9 cellular contexts compared by ENCODE assay signal in the genomic region with DNA sequence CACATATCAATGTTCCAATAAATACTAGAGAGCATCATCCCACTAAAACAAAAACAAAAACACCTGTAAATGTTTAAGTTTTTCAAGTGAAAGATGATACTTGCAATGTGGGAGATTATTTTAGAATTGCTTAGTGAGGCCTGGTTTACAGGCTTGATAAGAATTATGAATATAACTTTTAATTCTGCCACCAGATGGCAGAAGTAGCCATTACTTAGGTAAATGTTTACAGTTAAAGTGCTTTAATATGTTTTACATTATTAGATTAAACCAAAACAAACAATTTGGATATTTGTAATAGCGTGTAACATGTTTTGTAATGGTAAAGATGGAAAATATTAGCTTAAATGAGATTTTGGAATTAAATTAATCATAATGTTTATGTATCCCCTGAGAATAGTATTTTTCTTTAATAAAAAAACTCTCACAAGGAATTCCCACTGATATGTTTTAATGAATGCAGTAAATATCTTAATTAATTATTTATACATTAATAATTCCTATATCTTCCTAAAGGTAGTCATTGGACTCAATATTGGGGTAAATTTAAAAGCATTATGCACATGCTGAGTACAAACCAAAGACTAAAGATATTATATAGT.
DNase-seq lines count a peak whose midpoint lies in the region; ATAC-seq and TF ChIP-seq lines count a peak whose summit lies in the region.
"Had no signal": no experiment of that assay in that cellular context is flagged by ENCODE, and none has a peak within 500 bp of the region (broad histone marks: within the 10 kb centered on the region; RNA-seq: fewer than 3 reads in every experiment).

No MANE protein-coding gene starts in this region.

- H2BK5ac ChIP-seq in H9 (ENCODE audit: insufficient read length, low read length): no peak overlapping the region

- H3K9me3 Mint-ChIP-seq in H9: no peaks in the 10 kb centered on the region

- H3K36me3 Mint-ChIP-seq in H9 (ENCODE audit: insufficient read depth in 1 of 3, low read depth in 3 of 3): no peaks in the 10 kb centered on the region

- H4K8ac ChIP-seq in H9 (replicated peaks; ENCODE audit: insufficient read length, low read depth, low read length): no peak overlapping the region

- H4K5ac ChIP-seq in H9 (ENCODE audit: insufficient read length, low read depth, low read length): no peak overlapping the region

- WGBS in H9 (ENCODE audit: extremely low coverage, insufficient read length, low lambda C conversion rate): no CpG with 5 or more reads among the region's 1 CpG

- no peaks in the 10 kb centered on the region for H4K20me1 ChIP-seq in H9 (ENCODE audit: control insufficient read depth, insufficient read depth, insufficient read length)

- peak; percentile 51 for DNase-seq in AG10803 (ENCODE audit: low read depth)
- no peak for DNase-seq in H9
- DNase-seq in SK-N-DZ (ENCODE audit: low spot score): peak; percentile 8
- DNase-seq in iris pigment epithelial cell (ENCODE audit: low read depth): peak; percentile 42
- no peak for DNase-seq in SKM-1 (lab: John Stamatoyannopoulos, UW; ENCODE audit: unreplicated experiment)
- DNase-seq in NCI-H2107 treated with DMSO at 0.1 percent for 48 hours (lab: John Stamatoyannopoulos, UW; ENCODE audit: unreplicated experiment): no peak

- H2BK120ac ChIP-seq in H9 (ENCODE audit: low read depth, low read length, poor library complexity, severe bottlenecking): no peak overlapping the region

- H3K9me3 ChIP-seq in H9 (ENCODE audit: control insufficient read depth, low read depth, low read length): no peaks in the 10 kb centered on the region

- H3K27me3 Mint-ChIP-seq in H9 (ENCODE audit: low read depth): no peaks in the 10 kb centered on the region

- no peak overlapping the region for H3K4me3 Mint-ChIP-seq in H9

- no peak overlapping the region for H3K14ac ChIP-seq in H9 (ENCODE audit: insufficient read depth, low read length)

- no peaks in the 10 kb centered on the region for H3K23me2 ChIP-seq in H9 (ENCODE audit: insufficient read length, low read depth, low read length, poor library complexity, severe bottlenecking)

- H3K4me1 ChIP-seq in H9 (ENCODE audit: insufficient read depth, low read length): no peaks in the 10 kb centered on the region

- no peaks in the 10 kb centered on the region for H3K27me3 ChIP-seq in H9 (ENCODE audit: insufficient read depth, low read length)

- no peak overlapping the region for H3K56ac ChIP-seq in H9 (ENCODE audit: insufficient read length, low read depth, low read length)

- H3K79me2 ChIP-seq in H9 (ENCODE audit: insufficient read depth, low read length): no peaks in the 10 kb centered on the region

- TF ChIP-seq CTCF in AG10803 (conservative IDR thresholded peaks at IDR 0.05; ENCODE audit: low read length) (peak; percentile 52), H9 (conservative IDR thresholded peaks at IDR 0.05) (peak; percentile 59)

- H3K4me3 ChIP-seq in AG10803 (ENCODE audit: low read length): no peak overlapping the region

- H3K4me2 ChIP-seq in H9 (ENCODE audit: insufficient read depth, insufficient read length, low read length): no peak overlapping the region

- no peak overlapping the region for H4K91ac ChIP-seq in H9 (ENCODE audit: insufficient read length, low read depth, low read length)

- H2AK5ac ChIP-seq in H9 (ENCODE audit: insufficient read length, low read length): no peak overlapping the region

- no peak overlapping the region for H3T11ph ChIP-seq in H9 (ENCODE audit: low read length)

- H3K27ac Mint-ChIP-seq in H9: no peak overlapping the region

- no peaks in the 10 kb centered on the region for H3K4me1 Mint-ChIP-seq in H9

- H2BK15ac ChIP-seq in H9 (ENCODE audit: low read depth, low read length): no peak overlapping the region

- H2BK20ac ChIP-seq in H9 (ENCODE audit: low read depth, low read length, poor library complexity, severe bottlenecking): no peak overlapping the region

- H3K4ac ChIP-seq in H9 (ENCODE audit: low read depth, low read length): no peak overlapping the region

- no peak overlapping the region for H3K9ac ChIP-seq in H9 (ENCODE audit: extremely low read depth, insufficient read length, low read length)

- no peak overlapping the region for H3K27ac ChIP-seq in H9 (ENCODE audit: insufficient read length, low read depth, low read length)

- no peak for ATAC-seq in HG02759 (IDR thresholded peaks at IDR 0.05; ENCODE audit: unreplicated experiment)
- no peak for ATAC-seq in GM21576 (IDR thresholded peaks at IDR 0.05; ENCODE audit: unreplicated experiment)
- ATAC-seq: Panc1 had no signal

- H3K79me1 ChIP-seq in H9 (ENCODE audit: insufficient read depth, low read depth, low read length, poor library complexity, severe bottlenecking): no peaks in the 10 kb centered on the region

- H2AFZ ChIP-seq in H9 (ENCODE audit: low read length): no peak overlapping the region

- H3K23ac ChIP-seq in H9 (ENCODE audit: insufficient read length, low read depth, low read length): no peak overlapping the region

- no peak overlapping the region for H3K18ac ChIP-seq in H9 (ENCODE audit: insufficient read length, low read depth, low read length)

- H2BK12ac ChIP-seq in H9 (ENCODE audit: insufficient read length, low read depth, low read length): no peak overlapping the region

Comparison
In these comparisons a context has a peak if more than half of its experiments do, and no peak if none do; other contexts are left out.
1. DNase-seq: peak in AG10803 (single experiment), SK-N-DZ (single experiment) and iris pigment epithelial cell (single experiment); none in H9 (single experiment), SKM-1 (single experiment) and NCI-H2107 treated with DMSO at 0.1 percent for 48 hours (single experiment).